ENCODE assay signal across 8 cellular contexts in genomic region chr1:64898107-64898861, GRCh38.
DNase-seq lines count a peak whose midpoint lies in the region; ATAC-seq and TF ChIP-seq lines count a peak whose summit lies in the region.

No MANE protein-coding gene starts in this region.

- peak; percentile 63 for ATAC-seq in GM21390 (IDR thresholded peaks at IDR 0.05; ENCODE audit: unreplicated experiment)
- ATAC-seq in HG03571 (IDR thresholded peaks at IDR 0.05; ENCODE audit: unreplicated experiment) = peak; percentile 80
- peak; percentile 94 to 96 for ATAC-seq in lower lobe of right lung

- H3K36me3 ChIP-seq in SJCRH30 = no peaks in the 10 kb centered on the region
- no peaks in the 10 kb centered on the region for H3K36me3 ChIP-seq in duodenal mucosa (ENCODE audit: control insufficient read depth in 1 of 2, insufficient read depth in 2 of 2, low read length in 2 of 2)
- H3K36me3 ChIP-seq in lower lobe of right lung = no peaks in the 10 kb centered on the region
- no peaks in the 10 kb centered on the region for H3K36me3 ChIP-seq in stomach smooth muscle (ENCODE audit: control insufficient read depth in 2 of 2, insufficient read depth in 2 of 2, low read length in 2 of 2)

- no peak overlapping the region for H3K9ac ChIP-seq in duodenal mucosa (ENCODE audit: low read depth in 1 of 2, low read length in 2 of 2)
- H3K9ac ChIP-seq in stomach smooth muscle (ENCODE audit: low read length in 2 of 2) = no peak overlapping the region

- H3K4me3 ChIP-seq in SJCRH30 = 0 out of 2 replicates have a peak overlapping the region, but pooled peaks have one; percentile 7
- no peak overlapping the region for H3K4me3 ChIP-seq in duodenal mucosa (ENCODE audit: low read depth in 1 of 2, low read length in 2 of 2)
- H3K4me3 ChIP-seq in lower lobe of right lung = no peak overlapping the region
- no peak overlapping the region for H3K4me3 ChIP-seq in stomach smooth muscle (ENCODE audit: low read length in 2 of 2)

- H3K27ac ChIP-seq in SJCRH30 (peak overlapping the region; percentile 41), duodenal mucosa (ENCODE audit: low read depth, low read length) (peak overlapping the region; percentile 66), lower lobe of right lung (peak overlapping the region; percentile 59), stomach smooth muscle (ENCODE audit: low read length) (peak overlapping the region; percentile 7)

- intact Hi-C loops in lower lobe of right lung (cut with DNase I) = no loop called here

- H3K27me3 ChIP-seq in SJCRH30 (no peaks in the 10 kb centered on the region), duodenal mucosa (ENCODE audit: control insufficient read depth in 1 of 2, insufficient read depth in 2 of 2, low read length in 2 of 2) (no peaks in the 10 kb centered on the region), lower lobe of right lung (ENCODE audit: low read depth) (no peaks in the 10 kb centered on the region), stomach smooth muscle (ENCODE audit: control insufficient read depth in 1 of 2, insufficient read depth in 2 of 2, low read length in 2 of 2) (no peaks in the 10 kb centered on the region)

- H3K4me1 ChIP-seq in SJCRH30 = peaks cover 33% of the 10 kb centered on the region
- peaks cover 33 to 48% of the 10 kb centered on the region in 2 donors for H3K4me1 ChIP-seq in duodenal mucosa (ENCODE audit: control insufficient read depth in 1 of 2, insufficient read depth in 2 of 2, low read length in 2 of 2)
- peaks cover 60% of the 10 kb centered on the region for H3K4me1 ChIP-seq in lower lobe of right lung
- peaks cover 5% of the 10 kb centered on the region for H3K4me1 ChIP-seq in stomach smooth muscle (ENCODE audit: control insufficient read depth, insufficient read depth, low read length)

- H3K9me3 ChIP-seq in SJCRH30 (replicated peaks) (no peaks in the 10 kb centered on the region), duodenal mucosa (ENCODE audit: control insufficient read depth in 1 of 2, low read length in 2 of 2) (no peaks in the 10 kb centered on the region), lower lobe of right lung (no peaks in the 10 kb centered on the region), stomach smooth muscle (ENCODE audit: control insufficient read depth in 2 of 2, low read length in 2 of 2) (no peaks in the 10 kb centered on the region)

- TF ChIP-seq CTCF in lower lobe of right lung (IDR thresholded peaks at IDR 0.05) = no peak

- DNase-seq in ELR (ENCODE audit: low read depth) = peak; percentile 98
- DNase-seq in SJCRH30 = peak; percentile 69 to 73
- DNase-seq in lower lobe of right lung = peak; percentile 69
- no peak for DNase-seq in NCI-H1105 treated with DMSO at 0.1 percent for 48 hours (lab: John Stamatoyannopoulos, UW)

Comparison
In these comparisons a context has a peak if more than half of its experiments do, and no peak if none do; other contexts are left out.
1. H3K27ac ChIP-seq: peak in every context shown above with its lines; median percentile 66 in duodenal mucosa; 59 in lower lobe of right lung; 41 in SJCRH30; 7 in stomach smooth muscle.